11 cellular contexts compared by ENCODE assay signal in the genomic region with DNA sequence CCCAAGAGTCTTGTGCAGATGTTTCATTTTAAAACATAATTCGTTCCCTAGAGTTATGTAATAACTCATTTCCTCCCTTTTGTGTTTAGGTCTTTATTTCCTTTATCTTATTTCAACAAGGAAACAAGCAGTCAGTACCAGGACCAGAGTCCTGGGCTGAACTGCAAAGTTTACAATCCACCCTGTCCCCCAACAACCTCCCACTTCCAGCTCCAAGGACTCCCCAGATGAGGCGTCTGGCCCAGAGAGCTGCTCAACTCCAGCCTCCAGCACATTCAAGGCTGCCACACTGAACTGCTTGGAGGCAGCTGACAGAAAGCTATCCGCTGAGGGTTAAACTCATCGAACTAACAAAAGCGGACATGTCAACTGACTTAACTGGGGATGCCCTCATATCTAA. TPM values are rescaled to one million over a fixed set of nuclear protein-coding genes. Genes with fewer than 3 reads are reported as not detected.
DNase-seq lines count a peak whose midpoint lies in the region; ATAC-seq and TF ChIP-seq lines count a peak whose summit lies in the region.
"Had no signal": no experiment of that assay in that cellular context is flagged by ENCODE, and none has a peak within 500 bp of the region (broad histone marks: within the 10 kb centered on the region; RNA-seq: fewer than 3 reads in every experiment).

No MANE protein-coding gene starts in this region.

- H3K27ac ChIP-seq in left ventricle myocardium inferior (replicated peaks) (peak overlapping the region; percentile 57), caudate nucleus (ENCODE audit: low read depth, low read length) (peak overlapping the region; percentile 27), urinary bladder (ENCODE audit: low read depth) (peak overlapping the region; percentile 2)

- H3K36me3 Mint-ChIP-seq in mesothelial cell of epicardium, result peaks cover 16% of the 10 kb centered on the region
- peaks cover 7% of the 10 kb centered on the region for H3K36me3 Mint-ChIP-seq in endothelial cell (ENCODE audit: low read depth, unreplicated experiment)

- no peak for ATAC-seq in left cardiac atrium

- no peaks in the 10 kb centered on the region for H3K36me3 ChIP-seq in left ventricle myocardium inferior
- H3K36me3 ChIP-seq in urinary bladder (ENCODE audit: insufficient read depth), result no peaks in the 10 kb centered on the region

- peak overlapping the region; percentile 70 for H3K27ac Mint-ChIP-seq in mesothelial cell of epicardium
- no peak overlapping the region for H3K27ac Mint-ChIP-seq in endothelial cell (ENCODE audit: unreplicated experiment)

- H3K4me3 ChIP-seq in left ventricle myocardium inferior (no peak overlapping the region), urinary bladder (ENCODE audit: low read depth, low read length) (no peak overlapping the region)

- H3K4me1 Mint-ChIP-seq in mesothelial cell of epicardium (peaks cover 46% of the 10 kb centered on the region), endothelial cell (ENCODE audit: unreplicated experiment) (peaks cover 37% of the 10 kb centered on the region)

- intact Hi-C loops in left ventricle myocardium inferior (cut with micrococcal nuclease) (no loop called here), left cardiac atrium (cut with DNase I) (no loop called here)

- H3K4me1 ChIP-seq in left ventricle myocardium inferior (peaks cover 82% of the 10 kb centered on the region), urinary bladder (ENCODE audit: insufficient read depth) (no peaks in the 10 kb centered on the region)

- H3K9me3 ChIP-seq in left ventricle myocardium inferior (replicated peaks), result no peaks in the 10 kb centered on the region

- TF ChIP-seq CTCF in left ventricle myocardium inferior (IDR thresholded peaks at IDR 0.05; ENCODE audit: borderline replicate concordance) (no peak), mesothelial cell of epicardium (IDR thresholded peaks at IDR 0.05; ENCODE audit: unreplicated experiment) (no peak), endothelial cell (IDR thresholded peaks at IDR 0.05; ENCODE audit: unreplicated experiment) (no peak)

- no peaks in the 10 kb centered on the region for H3K27me3 ChIP-seq in left ventricle myocardium inferior (ENCODE audit: low read depth)

- H3K4me3 Mint-ChIP-seq in mesothelial cell of epicardium (no peak overlapping the region), endothelial cell (ENCODE audit: unreplicated experiment) (no peak overlapping the region)

- WGBS in urinary bladder, result 51% methylated on average over 5 of the region's 5 CpGs

- H3K9me3 Mint-ChIP-seq in mesothelial cell of epicardium (peaks cover 3% of the 10 kb centered on the region), endothelial cell (ENCODE audit: unreplicated experiment) (no peaks in the 10 kb centered on the region)

- DNase-seq in left ventricle myocardium inferior (no peak), left cardiac atrium (no peak), caudate nucleus (lab: John Stamatoyannopoulos, UW) (no peak), mesothelial cell of epicardium (ENCODE audit: low spot score in 2 of 2, unreplicated experiment in 2 of 2) (no peak), NCI-H510A (lab: John Stamatoyannopoulos, UW) (no peak), endothelial cell (ENCODE audit: low spot score) (no peak)
- no peak for DNase-seq in stimulated activated CD4-positive, alpha-beta T cell treated with anti-CD3 and anti-CD28 coated beads, Interleukin-4, amount 100 ng/mL, for 1 hour
- DNase-seq: AML-193, H7, NCI-H2029 treated with DMSO at 0.1 percent for 48 hours had no signal

- no peaks in the 10 kb centered on the region for H3K27me3 Mint-ChIP-seq in mesothelial cell of epicardium (ENCODE audit: low read depth)
- H3K27me3 Mint-ChIP-seq in endothelial cell (ENCODE audit: unreplicated experiment), result peaks cover 15% of the 10 kb centered on the region

RNA-seq across cellular contexts. Expression of a gene that starts 4.5 kb away (rescaled TPM):
- total RNA-seq in left ventricle myocardium inferior, result 35.2 TPM
- total RNA-seq in left cardiac atrium, result 10 to 100 TPM; 32.5 to 34.7 TPM
- total RNA-seq in mesothelial cell of epicardium, result 86.9 to 89.3 TPM (median 87.2 TPM) in 3 replicates
- 19.9 TPM for total RNA-seq in urinary bladder
- polyA plus RNA-seq in urinary bladder, result 54.9 TPM
- 50.0 TPM for total RNA-seq in endothelial cell (ENCODE audit: unreplicated experiment)

RNA-seq across cellular contexts. Expression of a gene that starts 30.2 kb away (rescaled TPM):
- total RNA-seq in left ventricle myocardium inferior (0.38 TPM), left cardiac atrium (under 1 TPM; 0.42 to 0.77 TPM), mesothelial cell of epicardium (1.3 to 1.7 TPM (median 1.5 TPM) in 3 replicates), urinary bladder (0.37 TPM), endothelial cell (ENCODE audit: unreplicated experiment) (0.82 TPM)
- not detected for polyA plus RNA-seq in urinary bladder

RNA-seq across cellular contexts. Expression of a gene that starts 39.0 kb away (rescaled TPM):
- total RNA-seq in left ventricle myocardium inferior, result 298 TPM
- total RNA-seq in left cardiac atrium, result 100 to 1,000 TPM; 295 to 306 TPM
- total RNA-seq in mesothelial cell of epicardium, result 94.7 to 102 TPM (median 99.0 TPM) in 3 replicates
- 33.8 TPM for total RNA-seq in urinary bladder
- 359 TPM for polyA plus RNA-seq in urinary bladder
- 125 TPM for total RNA-seq in endothelial cell (ENCODE audit: unreplicated experiment)

RNA-seq across cellular contexts. Expression of a gene that starts 56.5 kb away (rescaled TPM):
- total RNA-seq in left ventricle myocardium inferior, result 3.5 TPM
- 1 to 10 TPM; 1.4 to 2.1 TPM for total RNA-seq in left cardiac atrium
- 2.5 to 3.0 TPM (median 2.6 TPM) in 3 replicates for total RNA-seq in mesothelial cell of epicardium
- total RNA-seq in urinary bladder, result 4.0 TPM
- polyA plus RNA-seq in urinary bladder, result 4.3 TPM
- 0.69 TPM for total RNA-seq in endothelial cell (ENCODE audit: unreplicated experiment)

Comparison
In these comparisons a context has a peak if more than half of its experiments do, and no peak if none do; other contexts are left out.
1. H3K27ac ChIP-seq: peak in every context shown above with its lines; median percentile 57 in left ventricle myocardium inferior; 27 in caudate nucleus; 2 in urinary bladder.